4 cellular contexts compared by ENCODE assay signal in genomic region chr3:3778216-3778615, GRCh38. TPM values are rescaled to one million over a fixed set of nuclear protein-coding genes. Genes with fewer than 3 reads are reported as not detected.
"Had no signal": no experiment of that assay in that cellular context is flagged by ENCODE, and none has a peak within 500 bp of the region (broad histone marks: within the 10 kb centered on the region; RNA-seq: fewer than 3 reads in every experiment).

No MANE protein-coding gene starts in this region.

- ATAC-seq: GM12878 had no signal

- DNase-seq: GDM1, GF-D8 had no signal

- H3K4me3 ChIP-seq: GM12878 had no signal

RNA-seq across cellular contexts. Expression of gene LRRN1, which starts 21.0 kb away (rescaled TPM):
- total RNA-seq: G401, GM12878 had no signal
